In the genomic region with DNA sequence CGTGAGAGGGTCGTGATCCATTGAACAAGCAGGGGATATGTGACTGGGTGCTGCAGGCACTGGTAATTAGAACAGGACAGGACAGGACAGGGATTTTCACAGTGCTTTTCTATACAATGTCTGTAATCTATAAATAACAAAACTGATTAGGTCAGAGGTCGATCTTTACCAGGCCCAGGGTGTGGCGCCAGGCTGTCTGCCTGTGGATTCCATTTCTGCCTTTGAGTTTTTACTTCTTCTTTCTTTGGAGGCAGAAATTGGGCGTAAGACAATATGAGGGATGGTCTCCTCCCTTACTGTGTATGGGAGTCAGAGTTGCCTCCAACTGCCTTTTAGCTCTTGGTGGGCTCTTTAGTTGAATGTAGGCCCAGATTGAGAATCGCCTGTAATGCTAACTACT, we compare ENCODE assay signal across 1 cellular context.
TF ChIP-seq lines count a peak whose summit lies in the region.

No MANE protein-coding gene starts in this region.

TF ChIP-seq in SK-N-SH, 30 proteins besides CTCF, POLR2A, EP300 and RAD21 (continued from another document):
- TF ChIP-seq REST (IDR thresholded peaks at IDR 0.05; ENCODE audit: low read depth, low read length): no peak
- TF ChIP-seq FOSL2 (IDR thresholded peaks at IDR 0.05; ENCODE audit: borderline replicate concordance, low read depth): no peak
- no peak for TF ChIP-seq TEAD4 (IDR thresholded peaks at IDR 0.05; ENCODE audit: borderline replicate concordance, insufficient read depth)
- no peak for TF ChIP-seq IRF3 (IDR thresholded peaks at IDR 0.05; ENCODE audit: low read depth, low read length)
- TF ChIP-seq ELF1 (IDR thresholded peaks at IDR 0.05): no peak
- TF ChIP-seq NFIC (IDR thresholded peaks at IDR 0.05; ENCODE audit: borderline replicate concordance): no peak
- TF ChIP-seq RFX5 (IDR thresholded peaks at IDR 0.05; ENCODE audit: low read length): no peak
- no peak for TF ChIP-seq GABPA (IDR thresholded peaks at IDR 0.05; ENCODE audit: low read depth)
- TF ChIP-seq RCOR1 (IDR thresholded peaks at IDR 0.05; ENCODE audit: low read length): no peak
- TF ChIP-seq TAF1 (IDR thresholded peaks at IDR 0.05; ENCODE audit: borderline replicate concordance, low read depth, low read length): no peak
